ENCODE assay signal across 10 cellular contexts in genomic region chr1:167043752-167044488, GRCh38. TPM values are rescaled to one million over a fixed set of nuclear protein-coding genes. Genes with fewer than 3 reads are reported as not detected.
DNase-seq lines count a peak whose midpoint lies in the region; ATAC-seq and TF ChIP-seq lines count a peak whose summit lies in the region.
"Had no signal": no experiment of that assay in that cellular context is flagged by ENCODE, and none has a peak within 500 bp of the region (broad histone marks: within the 10 kb centered on the region; RNA-seq: fewer than 3 reads in every experiment).

No MANE protein-coding gene starts in this region.

- CTCF ChIA-PET in activated CD8-positive, alpha-beta T cell treated with anti-CD3 and anti-CD28 coated beads, Interleukin-2, amount 10 ng/mL, durations not matched to agents 7 days and 5 days (lab: Charles Lee): interaction anchor here (0.6 to 2.7 kb wide), 7 partner anchors 10 to 176 kb away, joined by 3 to 46 read pairs (median 5); no protein-coding TSS in a partner anchor
- CTCF ChIA-PET in naive thymus-derived CD4-positive, alpha-beta T cell (lab: Charles Lee): interaction anchor here (1.0 to 1.3 kb wide), 5 partner anchors 14 to 135 kb away, joined by 3 to 5 read pairs (median 4); no protein-coding TSS in a partner anchor

- H3K4me3 ChIP-seq in endodermal cell (ENCODE audit: low read length): no peak overlapping the region
- peak overlapping the region; percentile 68 for H3K4me3 ChIP-seq in naive thymus-derived CD4-positive, alpha-beta T cell (ENCODE audit: low read length)

- H3K27ac ChIP-seq in endodermal cell (ENCODE audit: low read depth, low read length): no peak overlapping the region
- H3K27ac ChIP-seq in naive thymus-derived CD4-positive, alpha-beta T cell (ENCODE audit: low read depth, low read length): no peak overlapping the region

- H3K4me1 ChIP-seq in endodermal cell (ENCODE audit: control insufficient read depth, insufficient read depth, low read length): no peaks in the 10 kb centered on the region
- H3K4me1 ChIP-seq in naive thymus-derived CD4-positive, alpha-beta T cell (ENCODE audit: control insufficient read depth in 2 of 2, insufficient read depth in 2 of 2, low read length in 2 of 2): peaks cover 0 to 17% of the 10 kb centered on the region in 2 donors

- no peak overlapping the region for H3K9ac ChIP-seq in endodermal cell (ENCODE audit: extremely low read depth, low read length, poor library complexity, severe bottlenecking)

- H3K27me3 Mint-ChIP-seq in activated CD8-positive, alpha-beta T cell treated with anti-CD3 and anti-CD28 coated beads, Interleukin-2, amount 10 ng/mL, durations not matched to agents 7 days and 5 days (ENCODE audit: low read depth): peaks cover 18% of the 10 kb centered on the region
- peaks cover 21% of the 10 kb centered on the region for H3K27me3 Mint-ChIP-seq in endodermal cell (ENCODE audit: insufficient read depth)
- peaks cover 0 to 44% (median 0%) of the 10 kb centered on the region in 5 donors for H3K27me3 Mint-ChIP-seq in naive thymus-derived CD4-positive, alpha-beta T cell
- peaks cover 10% of the 10 kb centered on the region for H3K27me3 Mint-ChIP-seq in stimulated activated naive CD8-positive, alpha-beta T cell treated with anti-CD3 and anti-CD28 coated beads, Interleukin-15, Interleukin-2, amounts not matched to agents 100 ng/mL and 50 ng/mL, for 24 hours

- no peak for TF ChIP-seq CTCF in endodermal cell (conservative IDR thresholded peaks at IDR 0.05)

- ATAC-seq in GM19035 (IDR thresholded peaks at IDR 0.05; ENCODE audit: unreplicated experiment) (peak; percentile 99), HG03175 (IDR thresholded peaks at IDR 0.05; ENCODE audit: unreplicated experiment) (peak; percentile 99)
- ATAC-seq in activated CD8-positive, alpha-beta T cell treated with anti-CD3 and anti-CD28 coated beads, Interleukin-2, amount 10 ng/mL, durations not matched to agents 7 days and 5 days: peak; percentile 100
- peak; percentile 93 for ATAC-seq in naive thymus-derived CD4-positive, alpha-beta T cell

- no peaks in the 10 kb centered on the region for H3K36me3 Mint-ChIP-seq in activated CD8-positive, alpha-beta T cell treated with anti-CD3 and anti-CD28 coated beads, Interleukin-2, amount 10 ng/mL, durations not matched to agents 7 days and 5 days (ENCODE audit: low read depth)
- no peaks in the 10 kb centered on the region for H3K36me3 Mint-ChIP-seq in endodermal cell (ENCODE audit: low read depth)
- H3K36me3 Mint-ChIP-seq in naive thymus-derived CD4-positive, alpha-beta T cell: peaks cover 0 to 1% (median 0%) of the 10 kb centered on the region in 5 donors
- H3K36me3 Mint-ChIP-seq in stimulated activated naive CD8-positive, alpha-beta T cell treated with anti-CD3 and anti-CD28 coated beads, Interleukin-15, Interleukin-2, amounts not matched to agents 100 ng/mL and 50 ng/mL, for 24 hours (ENCODE audit: low read depth): no peaks in the 10 kb centered on the region

- peaks cover 18% of the 10 kb centered on the region for H3K4me1 Mint-ChIP-seq in activated CD8-positive, alpha-beta T cell treated with anti-CD3 and anti-CD28 coated beads, Interleukin-2, amount 10 ng/mL, durations not matched to agents 7 days and 5 days (ENCODE audit: low read depth)
- H3K4me1 Mint-ChIP-seq in endodermal cell: peaks cover 5% of the 10 kb centered on the region
- peaks cover 14 to 22% (median 19%) of the 10 kb centered on the region in 7 donors for H3K4me1 Mint-ChIP-seq in naive thymus-derived CD4-positive, alpha-beta T cell
- H3K4me1 Mint-ChIP-seq in stimulated activated naive CD8-positive, alpha-beta T cell treated with anti-CD3 and anti-CD28 coated beads, Interleukin-15, Interleukin-2, amounts not matched to agents 100 ng/mL and 50 ng/mL, for 24 hours (ENCODE audit: low read depth): peaks cover 18% of the 10 kb centered on the region

- H3K4me3 Mint-ChIP-seq in activated CD8-positive, alpha-beta T cell treated with anti-CD3 and anti-CD28 coated beads, Interleukin-2, amount 10 ng/mL, durations not matched to agents 7 days and 5 days: peak overlapping the region; percentile 78
- peak overlapping the region; percentile 52 for H3K4me3 Mint-ChIP-seq in endodermal cell
- peak overlapping the region; percentile 81 to 93 (median 90) for H3K4me3 Mint-ChIP-seq in naive thymus-derived CD4-positive, alpha-beta T cell
- peak overlapping the region; percentile 81 for H3K4me3 Mint-ChIP-seq in stimulated activated naive CD8-positive, alpha-beta T cell treated with anti-CD3 and anti-CD28 coated beads, Interleukin-15, Interleukin-2, amounts not matched to agents 100 ng/mL and 50 ng/mL, for 24 hours

- H3K27ac Mint-ChIP-seq in activated CD8-positive, alpha-beta T cell treated with anti-CD3 and anti-CD28 coated beads, Interleukin-2, amount 10 ng/mL, durations not matched to agents 7 days and 5 days: peak overlapping the region; percentile 83
- no peak overlapping the region for H3K27ac Mint-ChIP-seq in endodermal cell
- peak overlapping the region; percentile 53 to 89 (median 85) for H3K27ac Mint-ChIP-seq in naive thymus-derived CD4-positive, alpha-beta T cell
- H3K27ac Mint-ChIP-seq in stimulated activated naive CD8-positive, alpha-beta T cell treated with anti-CD3 and anti-CD28 coated beads, Interleukin-15, Interleukin-2, amounts not matched to agents 100 ng/mL and 50 ng/mL, for 24 hours: peak overlapping the region; percentile 56

- peak; percentile 78 for DNase-seq in A172 (ENCODE audit: low spot score)
- DNase-seq in NCI-H345 treated with DMSO at 0.1 percent for 48 hours (lab: John Stamatoyannopoulos, UW; ENCODE audit: unreplicated experiment): peak; percentile 81
- DNase-seq in activated CD8-positive, alpha-beta T cell treated with anti-CD3 and anti-CD28 coated beads, Interleukin-2, amount 10 ng/mL, durations not matched to agents 7 days and 5 days: peak; percentile 88
- peak; percentile 66 for DNase-seq in endodermal cell
- peak; percentile 33 to 74 (median 68) for DNase-seq in naive thymus-derived CD4-positive, alpha-beta T cell

- 91 to 97% methylated on average over 19 to 21 of the region's 21 CpGs for WGBS in endodermal cell (ENCODE audit: insufficient coverage in 1 of 2, insufficient read length in 1 of 2), 2 experiments

- no peaks in the 10 kb centered on the region for H3K27me3 ChIP-seq in endodermal cell (ENCODE audit: control insufficient read depth, insufficient read depth, low read length, poor library complexity, severe bottlenecking)
- H3K27me3 ChIP-seq in naive thymus-derived CD4-positive, alpha-beta T cell (ENCODE audit: control insufficient read depth in 2 of 2, insufficient read depth in 2 of 2, low read length in 2 of 2): no peaks in the 10 kb centered on the region

- intact Hi-C loops in naive thymus-derived CD4-positive, alpha-beta T cell (cut with micrococcal nuclease): loop anchor here in 1 of 2 donors (5.0 kb wide), 1 partner anchor 67 kb away; the partner anchor contains the start of gene ILDR2

- no peaks in the 10 kb centered on the region for H3K9me3 Mint-ChIP-seq in activated CD8-positive, alpha-beta T cell treated with anti-CD3 and anti-CD28 coated beads, Interleukin-2, amount 10 ng/mL, durations not matched to agents 7 days and 5 days (ENCODE audit: insufficient read depth)
- no peaks in the 10 kb centered on the region for H3K9me3 Mint-ChIP-seq in endodermal cell
- H3K9me3 Mint-ChIP-seq in naive thymus-derived CD4-positive, alpha-beta T cell: no peaks in the 10 kb centered on the region
- no peaks in the 10 kb centered on the region for H3K9me3 Mint-ChIP-seq in stimulated activated naive CD8-positive, alpha-beta T cell treated with anti-CD3 and anti-CD28 coated beads, Interleukin-15, Interleukin-2, amounts not matched to agents 100 ng/mL and 50 ng/mL, for 24 hours

- POLR2A ChIA-PET in activated CD8-positive, alpha-beta T cell treated with anti-CD3 and anti-CD28 coated beads, Interleukin-2, amount 10 ng/mL, durations not matched to agents 7 days and 5 days (lab: Charles Lee): interaction anchor here (0.6 to 1.3 kb wide), 5 partner anchors 11 to 1275 kb away, joined by 3 to 9 read pairs (median 3); no protein-coding TSS in a partner anchor
- POLR2A ChIA-PET in naive thymus-derived CD4-positive, alpha-beta T cell (lab: Charles Lee): interaction anchor here (0.6 to 1.1 kb wide), 3 partner anchors 14 to 172 kb away, joined by 3 to 5 read pairs (median 3); no protein-coding TSS in a partner anchor

- no peaks in the 10 kb centered on the region for H3K9me3 ChIP-seq in endodermal cell (ENCODE audit: control insufficient read depth, low read length)
- no peaks in the 10 kb centered on the region for H3K9me3 ChIP-seq in naive thymus-derived CD4-positive, alpha-beta T cell (ENCODE audit: control insufficient read depth in 2 of 3, low read length in 3 of 3)

- no peaks in the 10 kb centered on the region for H3K36me3 ChIP-seq in endodermal cell (ENCODE audit: control insufficient read depth, insufficient read depth, low read length)
- no peaks in the 10 kb centered on the region for H3K36me3 ChIP-seq in naive thymus-derived CD4-positive, alpha-beta T cell (ENCODE audit: control insufficient read depth in 2 of 3, insufficient read depth in 3 of 3, low read length in 3 of 3)

RNA-seq across cellular contexts. Expression of gene GPA33, which starts 46.3 kb away (rescaled TPM):
- total RNA-seq in A172 (2014; rRNA removed; shearing (Covaris generic)): 0.24 TPM in 1 of 2 replicates, not detected in the other
- under 1 TPM; 0.16 to 0.24 TPM for total RNA-seq in activated CD8-positive, alpha-beta T cell treated with anti-CD3 and anti-CD28 coated beads, Interleukin-2, amount 10 ng/mL, durations not matched to agents 7 days and 5 days
- 1 to 10 TPM in 1 of 2 donors, under 1 TPM in 1; 0.37 to 1.5 TPM for total RNA-seq in endodermal cell
- polyA plus RNA-seq in endodermal cell (2013, experiment 1 of 2): 2.2 TPM
- polyA plus RNA-seq in endodermal cell (2013, experiment 2 of 2): 1.4 TPM
- total RNA-seq in naive thymus-derived CD4-positive, alpha-beta T cell: 10 to 100 TPM in 3 of 5 experiments, 1 to 10 TPM in 2; 5.4 to 32.6 (median 11.3) TPM
- polyA plus RNA-seq in naive thymus-derived CD4-positive, alpha-beta T cell: 10 to 100 TPM; 43.6 to 63.4 TPM
- polyA plus RNA-seq: BJ had no signal

RNA-seq across cellular contexts. Expression of gene STYXL2, which starts 50.0 kb away (rescaled TPM):
- not detected in 2 replicates for total RNA-seq in A172 (2014; rRNA removed; shearing (Covaris generic))
- total RNA-seq in activated CD8-positive, alpha-beta T cell treated with anti-CD3 and anti-CD28 coated beads, Interleukin-2, amount 10 ng/mL, durations not matched to agents 7 days and 5 days: not detected
- total RNA-seq in endodermal cell: 1 to 10 TPM in 1 of 2 donors, under 1 TPM in 1; 0.99 to 5.2 TPM
- polyA plus RNA-seq in endodermal cell (2013, experiment 1 of 2): 0.21 TPM
- 0.17 TPM for polyA plus RNA-seq in endodermal cell (2013, experiment 2 of 2)
- not detected for total RNA-seq in naive thymus-derived CD4-positive, alpha-beta T cell
- polyA plus RNA-seq in naive thymus-derived CD4-positive, alpha-beta T cell: not detected
- polyA plus RNA-seq: BJ, neural cell had no signal

RNA-seq across cellular contexts. Expression of gene MAEL, which starts 54.8 kb away (rescaled TPM):
- not detected in 2 replicates for total RNA-seq in A172 (2014; rRNA removed; shearing (Covaris generic))
- total RNA-seq in activated CD8-positive, alpha-beta T cell treated with anti-CD3 and anti-CD28 coated beads, Interleukin-2, amount 10 ng/mL, durations not matched to agents 7 days and 5 days: not detected
- under 1 TPM in 1 of 2 donors, not detected in 1; 0.27 TPM for total RNA-seq in endodermal cell
- 0.85 TPM for polyA plus RNA-seq in endodermal cell (2013, experiment 1 of 2)
- 1.2 TPM for polyA plus RNA-seq in endodermal cell (2013, experiment 2 of 2)
- total RNA-seq in naive thymus-derived CD4-positive, alpha-beta T cell: not detected
- not detected for polyA plus RNA-seq in naive thymus-derived CD4-positive, alpha-beta T cell
- polyA plus RNA-seq: BJ, neural cell had no signal
